Comparison of ENCODE assay signal across 1 cellular context in genomic region chr22:50146440-50147228, GRCh38.
A peak's percentile ranks its signal among the peaks of the same experiment; 100 is the strongest.
TF ChIP-seq lines count a peak whose summit lies in the region.

No MANE protein-coding gene starts in this region.

TF ChIP-seq in HepG2, 621 proteins besides CTCF, POLR2A, EP300 and RAD21 (continued from another document and continues in another):
- TF ChIP-seq ZNF816 (CRISPR knock-in tag; IDR thresholded peaks at IDR 0.05; ENCODE audit: borderline replicate concordance) (no peak), HHEX (CRISPR knock-in tag; IDR thresholded peaks at IDR 0.05) (no peak), HIC2 (CRISPR knock-in tag; IDR thresholded peaks at IDR 0.05; ENCODE audit: low read depth) (peak; percentile 91), MXI1 (IDR thresholded peaks at IDR 0.05; ENCODE audit: borderline replicate concordance, low read depth, low read length) (0 out of 3 replicates have a peak, but pooled peaks have one; percentile 21), GZF1 (CRISPR knock-in tag; IDR thresholded peaks at IDR 0.05) (no peak), HOXA5 (CRISPR knock-in tag; IDR thresholded peaks at IDR 0.05) (no peak), CAMTA2 (CRISPR knock-in tag; IDR thresholded peaks at IDR 0.05; ENCODE audit: borderline replicate concordance) (no peak), ZNF784 (CRISPR knock-in tag; IDR thresholded peaks at IDR 0.05; ENCODE audit: borderline replicate concordance) (no peak), DMAP1 (CRISPR knock-in tag; IDR thresholded peaks at IDR 0.05) (peak; percentile 13; the same call in 1 of the 2 replicates), SATB2 (CRISPR knock-in tag; IDR thresholded peaks at IDR 0.05) (no peak), NFIB (CRISPR knock-in tag; IDR thresholded peaks at IDR 0.05; ENCODE audit: borderline replicate concordance) (no peak), CBX5 (CRISPR knock-in tag; IDR thresholded peaks at IDR 0.05; ENCODE audit: borderline replicate concordance) (0 out of 2 replicates have a peak, but pooled peaks have one; percentile 21), ZNF414 (CRISPR knock-in tag; IDR thresholded peaks at IDR 0.05) (no peak), SP2 (CRISPR knock-in tag; IDR thresholded peaks at IDR 0.05) (no peak), ZNF530 (CRISPR knock-in tag; IDR thresholded peaks at IDR 0.05; ENCODE audit: low read depth) (no peak), HOXA3 (CRISPR knock-in tag; IDR thresholded peaks at IDR 0.05) (no peak), MEF2D (CRISPR knock-in tag; IDR thresholded peaks at IDR 0.05) (no peak), MEIS1 (CRISPR knock-in tag; IDR thresholded peaks at IDR 0.05; ENCODE audit: borderline replicate concordance) (peak; percentile 35; the same call in 1 of the 2 replicates), EHMT2 (IDR thresholded peaks at IDR 0.05; ENCODE audit: borderline replicate concordance, low read depth, low read length) (no peak), ZFP36 (IDR thresholded peaks at IDR 0.05; ENCODE audit: borderline replicate concordance, low read depth, low read length, partially characterized antibody) (no peak), TFAP4 (IDR thresholded peaks at IDR 0.05; ENCODE audit: borderline replicate concordance, low read depth) (no peak), BCLAF1 (IDR thresholded peaks at IDR 0.05) (no peak), MBD4 (IDR thresholded peaks at IDR 0.05; ENCODE audit: borderline replicate concordance, low read length) (no peak), STAG1 (CRISPR knock-in tag; IDR thresholded peaks at IDR 0.05) (peak; percentile 85), KLF6 (CRISPR knock-in tag; IDR thresholded peaks at IDR 0.05) (no peak), TRIM22 (IDR thresholded peaks at IDR 0.05) (no peak), ZNF607 (CRISPR knock-in tag; IDR thresholded peaks at IDR 0.05; ENCODE audit: borderline replicate concordance) (peak; percentile 45; the same call in 1 of the 2 replicates), NFKBIZ (CRISPR knock-in tag; IDR thresholded peaks at IDR 0.05) (no peak), AKNA (CRISPR knock-in tag; IDR thresholded peaks at IDR 0.05; ENCODE audit: borderline replicate concordance) (no peak), ZNF775 (CRISPR knock-in tag; IDR thresholded peaks at IDR 0.05; ENCODE audit: borderline replicate concordance) (no peak), ZNF335 (CRISPR knock-in tag; IDR thresholded peaks at IDR 0.05) (no peak), POLR2AphosphoS5 (IDR thresholded peaks at IDR 0.05; ENCODE audit: low read depth, low read length) (no peak; the same call in 1 of the 2 replicates), ELK4 (CRISPR knock-in tag; IDR thresholded peaks at IDR 0.05; ENCODE audit: borderline replicate concordance) (no peak), TRIM24 (CRISPR knock-in tag; IDR thresholded peaks at IDR 0.05) (no peak), ZFP36L1 (CRISPR knock-in tag; IDR thresholded peaks at IDR 0.05) (no peak), GFI1 (CRISPR knock-in tag; IDR thresholded peaks at IDR 0.05; ENCODE audit: borderline replicate concordance) (peak; percentile 89), ZBTB3 (CRISPR knock-in tag; IDR thresholded peaks at IDR 0.05; ENCODE audit: borderline replicate concordance, low read depth) (peak; percentile 96), ATF1 (CRISPR knock-in tag; IDR thresholded peaks at IDR 0.05) (no peak), CREB1 (IDR thresholded peaks at IDR 0.05) (0 out of 2 replicates have a peak, but pooled peaks have one; percentile 10), CREB1 (CRISPR knock-in tag; IDR thresholded peaks at IDR 0.05) (no peak), BATF2 (CRISPR knock-in tag; IDR thresholded peaks at IDR 0.05) (no peak), FOXC1 (CRISPR knock-in tag; IDR thresholded peaks at IDR 0.05; ENCODE audit: borderline replicate concordance) (peak; percentile 45; the same call in 1 of the 2 replicates), AGO2 (optimal IDR thresholded peaks at IDR 0.05; ENCODE audit: low read depth, low read length) (no peak), TBX2 (CRISPR knock-in tag; IDR thresholded peaks at IDR 0.05; ENCODE audit: borderline replicate concordance) (peak; percentile 14; the same call in 1 of the 2 replicates), HOXA7 (CRISPR knock-in tag; IDR thresholded peaks at IDR 0.05) (no peak)
- TF ChIP-seq, protein P1, sequence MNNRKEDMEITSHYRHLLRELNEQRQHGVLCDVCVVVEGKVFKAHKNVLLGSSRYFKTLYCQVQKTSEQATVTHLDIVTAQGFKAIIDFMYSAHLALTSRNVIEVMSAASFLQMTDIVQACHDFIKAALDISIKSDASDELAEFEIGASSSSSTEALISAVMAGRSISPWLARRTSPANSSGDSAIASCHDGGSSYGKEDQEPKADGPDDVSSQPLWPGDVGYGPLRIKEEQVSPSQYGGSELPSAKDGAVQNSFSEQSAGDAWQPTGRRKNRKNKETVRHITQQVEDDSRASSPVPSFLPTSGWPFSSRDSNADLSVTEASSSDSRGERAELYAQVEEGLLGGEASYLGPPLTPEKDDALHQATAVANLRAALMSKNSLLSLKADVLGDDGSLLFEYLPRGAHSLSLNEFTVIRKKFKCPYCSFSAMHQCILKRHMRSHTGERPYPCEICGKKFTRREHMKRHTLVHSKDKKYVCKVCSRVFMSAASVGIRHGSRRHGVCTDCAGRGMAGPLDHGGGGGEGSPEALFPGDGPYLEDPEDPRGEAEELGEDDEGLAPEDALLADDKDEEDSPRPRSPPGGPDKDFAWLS (CRISPR knock-in tag; IDR thresholded peaks at IDR 0.05; ENCODE audit: borderline replicate concordance): peak; percentile 71; the same call in 1 of the 2 replicates
- TF ChIP-seq, protein P2, sequence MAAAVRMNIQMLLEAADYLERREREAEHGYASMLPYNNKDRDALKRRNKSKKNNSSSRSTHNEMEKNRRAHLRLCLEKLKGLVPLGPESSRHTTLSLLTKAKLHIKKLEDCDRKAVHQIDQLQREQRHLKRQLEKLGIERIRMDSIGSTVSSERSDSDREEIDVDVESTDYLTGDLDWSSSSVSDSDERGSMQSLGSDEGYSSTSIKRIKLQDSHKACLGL (CRISPR knock-in tag; IDR thresholded peaks at IDR 0.05): no peak
